23 cellular contexts compared by ENCODE assay signal in genomic region chr5:178437296-178438075, GRCh38.
DNase-seq lines count a peak whose midpoint lies in the region; ATAC-seq and TF ChIP-seq lines count a peak whose summit lies in the region.
"Had no signal": no experiment of that assay in that cellular context is flagged by ENCODE, and none has a peak within 500 bp of the region (broad histone marks: within the 10 kb centered on the region; RNA-seq: fewer than 3 reads in every experiment).

No MANE protein-coding gene starts in this region.

- no peak overlapping the region for H3K4me3 ChIP-seq in coronary artery
- H3K4me3 ChIP-seq: GM23248, SK-N-MC had no signal

- no peaks in the 10 kb centered on the region for H3K4me1 Mint-ChIP-seq in natural killer cell treated with Interleukin-12 subunit alpha and Interleukin-12 subunit beta and Interleukin-15 and Interleukin-18, amount 100 ng/mL, for 72 hours (ENCODE audit: low read depth in 2 of 2)
- no peaks in the 10 kb centered on the region for H3K4me1 Mint-ChIP-seq in natural killer cell

- H3K4me3 Mint-ChIP-seq in natural killer cell treated with Interleukin-12 subunit alpha and Interleukin-12 subunit beta and Interleukin-15 and Interleukin-18, amount 100 ng/mL, for 72 hours, result no peak overlapping the region
- no peak overlapping the region for H3K4me3 Mint-ChIP-seq in natural killer cell
- H3K4me3 Mint-ChIP-seq: CD8-positive, alpha-beta T cell had no signal

- H3K36me3 Mint-ChIP-seq in natural killer cell treated with Interleukin-12 subunit alpha and Interleukin-12 subunit beta and Interleukin-15 and Interleukin-18, amount 100 ng/mL, for 72 hours, result no peaks in the 10 kb centered on the region
- no peaks in the 10 kb centered on the region for H3K36me3 Mint-ChIP-seq in natural killer cell
- H3K36me3 Mint-ChIP-seq: CD8-positive, alpha-beta T cell had no signal

- intact Hi-C loops in natural killer cell (cut with micrococcal nuclease), result no loop called here

- DNase-seq in natural killer cell treated with Interleukin-12 subunit alpha and Interleukin-12 subunit beta and Interleukin-15 and Interleukin-18, amount 100 ng/mL, for 72 hours (ENCODE audit: low spot score), result no peak
- DNase-seq in natural killer cell (no peak), coronary artery (ENCODE audit: low spot score) (peak; percentile 53), mesenteric fat pad (ENCODE audit: low spot score) (peak; percentile 80), ureter (ENCODE audit: low spot score) (peak; percentile 37), NCI-H510A treated with DMSO at 0.1 percent for 48 hours (lab: John Stamatoyannopoulos, UW) (no peak), NCI-H2029 treated with DMSO at 0.1 percent for 48 hours (lab: John Stamatoyannopoulos, UW) (no peak)
- no peak for DNase-seq in activated CD4-positive, alpha-beta T cell treated with anti-CD3 and anti-CD28 coated beads for 1 hour
- DNase-seq: C1 segment of cervical spinal cord; Caco-2; CD8-positive, alpha-beta T cell; GM23248; H7; Kasumi-1; NCI-H1092 treated with DMSO at 0.1 percent for 48 hours; NCI-H1436; NCI-H187 treated with DMSO at 0.1 percent for 48 hours; NCI-H2107; NCI-H524 treated with DMSO at 0.1 percent for 48 hours; NCI-H774; SIG-M5 had no signal

- no peak overlapping the region for H3K27ac ChIP-seq in coronary artery
- H3K27ac ChIP-seq: GM23248, SK-N-MC had no signal

- H3K27ac Mint-ChIP-seq in natural killer cell treated with Interleukin-12 subunit alpha and Interleukin-12 subunit beta and Interleukin-15 and Interleukin-18, amount 100 ng/mL, for 72 hours, result no peak overlapping the region
- H3K27ac Mint-ChIP-seq in natural killer cell, result no peak overlapping the region
- H3K27ac Mint-ChIP-seq: CD8-positive, alpha-beta T cell had no signal

- ATAC-seq in natural killer cell treated with Interleukin-12 subunit alpha and Interleukin-12 subunit beta and Interleukin-15 and Interleukin-18, amount 100 ng/mL, for 72 hours, result peak; percentile 34 to 41
- ATAC-seq in natural killer cell, result no peak
- ATAC-seq: CD8-positive, alpha-beta T cell; HepG2 had no signal

- TF ChIP-seq CTCF in natural killer cell (IDR thresholded peaks at IDR 0.05), result no peak
- TF ChIP-seq CTCF in coronary artery (IDR thresholded peaks at IDR 0.05), result no peak

- no peaks in the 10 kb centered on the region for H3K27me3 Mint-ChIP-seq in natural killer cell treated with Interleukin-12 subunit alpha and Interleukin-12 subunit beta and Interleukin-15 and Interleukin-18, amount 100 ng/mL, for 72 hours
- H3K27me3 Mint-ChIP-seq in natural killer cell (ENCODE audit: low read depth in 2 of 2), result peaks cover 0 to 4% of the 10 kb centered on the region in 2 donors

- no peaks in the 10 kb centered on the region for H3K9me3 Mint-ChIP-seq in natural killer cell treated with Interleukin-12 subunit alpha and Interleukin-12 subunit beta and Interleukin-15 and Interleukin-18, amount 100 ng/mL, for 72 hours
- no peaks in the 10 kb centered on the region for H3K9me3 Mint-ChIP-seq in natural killer cell
- H3K9me3 Mint-ChIP-seq: CD8-positive, alpha-beta T cell had no signal

Comparison
In these comparisons a context has a peak if more than half of its experiments do, and no peak if none do; other contexts are left out.
1. ATAC-seq: peak in natural killer cell treated with Interleukin-12 subunit alpha and Interleukin-12 subunit beta and Interleukin-15 and Interleukin-18, amount 100 ng/mL, for 72 hours (2 of 2); none in natural killer cell (0 of 3).
2. DNase-seq: peak in coronary artery (single experiment), mesenteric fat pad (single experiment) and ureter (single experiment); none in natural killer cell treated with Interleukin-12 subunit alpha and Interleukin-12 subunit beta and Interleukin-15 and Interleukin-18, amount 100 ng/mL, for 72 hours (single experiment), natural killer cell (single experiment), activated CD4-positive, alpha-beta T cell treated with anti-CD3 and anti-CD28 coated beads for 1 hour (single experiment), NCI-H510A treated with DMSO at 0.1 percent for 48 hours (single experiment) and NCI-H2029 treated with DMSO at 0.1 percent for 48 hours (single experiment).